Comparison of ENCODE assay signal across 12 cellular contexts in genomic region chr5:82111191-82111590, GRCh38.
DNase-seq lines count a peak whose midpoint lies in the region; ATAC-seq and TF ChIP-seq lines count a peak whose summit lies in the region.
"Had no signal": no experiment of that assay in that cellular context is flagged by ENCODE, and none has a peak within 500 bp of the region (broad histone marks: within the 10 kb centered on the region; RNA-seq: fewer than 3 reads in every experiment).

No MANE protein-coding gene starts in this region.

- ATAC-seq in GM19468 (IDR thresholded peaks at IDR 0.05; ENCODE audit: extremely low read depth, unreplicated experiment): peak; percentile 26
- peak; percentile 67 for ATAC-seq in HG03457 (IDR thresholded peaks at IDR 0.05; ENCODE audit: unreplicated experiment)
- ATAC-seq in HG02642 (IDR thresholded peaks at IDR 0.05; ENCODE audit: poor library complexity, unreplicated experiment): no peak
- ATAC-seq: A549, lower lobe of right lung had no signal

- in situ Hi-C loops in astrocyte of the spinal cord (cut with HindIII; ENCODE audit: low sequenced_read_pairs): no loop called here

- H3K4me3 ChIP-seq in AG09309 (ENCODE audit: control insufficient read depth, low read depth, low read length): no peak overlapping the region
- H3K4me3 ChIP-seq in astrocyte of the spinal cord (ENCODE audit: low read depth, low read length): no peak overlapping the region
- H3K4me3 ChIP-seq: A549, lower lobe of right lung had no signal

- DNase-seq in AG09309 (ENCODE audit: low read depth) (peak; percentile 14), astrocyte of the spinal cord (ENCODE audit: low read depth, low spot score) (peak; percentile 49), GM03348 (ENCODE audit: low spot score) (no peak), globus pallidus (ENCODE audit: low spot score) (no peak), AG08395 (ENCODE audit: low spot score) (no peak)
- DNase-seq: activated naive CD8-positive, alpha-beta T cell treated with anti-CD3 and anti-CD28 coated beads, Interleukin-2, amount 10 ng/mL, durations not matched to agents 7 days and 5 days; lower lobe of right lung; NCI-H187 treated with DMSO at 0.1 percent for 48 hours had no signal

- no peak for TF ChIP-seq CTCF in AG09309 (IDR thresholded peaks at IDR 0.05; ENCODE audit: control insufficient read depth, insufficient read depth, low read depth, low read length, missing control alignments)
- no peak for TF ChIP-seq CTCF in astrocyte of the spinal cord (IDR thresholded peaks at IDR 0.05; ENCODE audit: low read depth, low read length)

Comparison
In these comparisons a context has a peak if more than half of its experiments do, and no peak if none do; other contexts are left out.
1. DNase-seq: peak in AG09309 (single experiment) and astrocyte of the spinal cord (single experiment); none in GM03348 (single experiment), globus pallidus (single experiment) and AG08395 (single experiment).